Comparison of ENCODE assay signal across 9 cellular contexts in the genomic region with DNA sequence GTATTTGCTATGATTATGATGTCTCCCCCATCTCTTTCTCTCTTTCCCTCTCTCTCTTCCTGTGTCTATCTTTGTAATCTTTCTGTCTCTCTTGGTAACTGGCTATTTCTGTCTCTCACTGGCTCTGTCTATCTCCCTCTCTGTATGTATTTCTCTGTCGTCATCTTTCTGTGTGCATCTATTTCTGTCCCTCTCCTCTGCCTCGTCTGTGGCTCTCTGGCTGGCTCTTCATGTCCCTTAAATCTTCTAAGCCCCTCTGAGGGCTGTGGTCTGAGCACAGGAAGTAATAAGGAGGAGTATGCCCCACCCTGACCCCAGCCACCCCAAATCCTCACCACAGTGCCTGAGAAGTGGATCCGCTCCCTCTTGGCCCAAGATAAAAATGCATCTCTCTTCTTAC.
A peak's percentile ranks its signal among the peaks of the same experiment; 100 is the strongest.
DNase-seq lines count a peak whose midpoint lies in the region; ATAC-seq and TF ChIP-seq lines count a peak whose summit lies in the region.
"Had no signal": no experiment of that assay in that cellular context is flagged by ENCODE, and none has a peak within 500 bp of the region (broad histone marks: within the 10 kb centered on the region; RNA-seq: fewer than 3 reads in every experiment).

No MANE protein-coding gene starts in this region.

- no peak for DNase-seq in T-helper 2 cell treated with Interferon-gamma antibody and Interleukin-4, amounts not matched to agents 5 μg/mL and 100 μg/mL, for 36 hours (ENCODE audit: low spot score)
- no peak for DNase-seq in T-helper 2 cell
- peak; percentile 7 for DNase-seq in OCI-LY7 (ENCODE audit: low spot score)
- no peak for DNase-seq in left ventricle myocardium superior
- DNase-seq in stimulated activated naive CD8-positive, alpha-beta T cell treated with anti-CD3 and anti-CD28 coated beads, Interleukin-15, amount 100 ng/mL, for 72 hours: no peak
- no peak for DNase-seq in stimulated activated CD4-positive, alpha-beta T cell treated with anti-CD3 and anti-CD28 coated beads, Interleukin-1b, Interleukin-23, amount 100 ng/mL, for 48 hours
- no peak for DNase-seq in cerebellar cortex (ENCODE audit: low spot score)
- DNase-seq: adrenal gland had no signal

- CTCF ChIA-PET in OCI-LY7 (lab: Charles Lee; ENCODE audit: unreplicated experiment): no interaction called here

- BruUV-seq in OCI-LY7 (replicated peaks; lab: Mats Ljungman, UMichigan): no TSS peak

- no peaks in the 10 kb centered on the region for H3K9me3 ChIP-seq in OCI-LY7 (ENCODE audit: low read length)
- H3K9me3 ChIP-seq: adrenal gland had no signal

- no peaks in the 10 kb centered on the region for H3K36me3 Mint-ChIP-seq in T-helper 2 cell treated with Interferon-gamma antibody and Interleukin-4, amounts not matched to agents 5 μg/mL and 100 μg/mL, for 36 hours (ENCODE audit: low read depth)

- H3K9me3 Mint-ChIP-seq in T-helper 2 cell treated with Interferon-gamma antibody and Interleukin-4, amounts not matched to agents 5 μg/mL and 100 μg/mL, for 36 hours: no peaks in the 10 kb centered on the region
- no peaks in the 10 kb centered on the region for H3K9me3 Mint-ChIP-seq in stimulated activated naive CD8-positive, alpha-beta T cell treated with anti-CD3 and anti-CD28 coated beads, Interleukin-15, amount 100 ng/mL, for 72 hours

- no peaks in the 10 kb centered on the region for H4K20me1 ChIP-seq in OCI-LY7 (ENCODE audit: insufficient read depth, low read length)

- H3K27me3 Mint-ChIP-seq in T-helper 2 cell treated with Interferon-gamma antibody and Interleukin-4, amounts not matched to agents 5 μg/mL and 100 μg/mL, for 36 hours (ENCODE audit: low read depth): peaks cover 9% of the 10 kb centered on the region
- H3K27me3 Mint-ChIP-seq in stimulated activated naive CD8-positive, alpha-beta T cell treated with anti-CD3 and anti-CD28 coated beads, Interleukin-15, amount 100 ng/mL, for 72 hours: no peaks in the 10 kb centered on the region

- ATAC-seq in left ventricle myocardium superior (peak; percentile 89), GM18511 (IDR thresholded peaks at IDR 0.05; ENCODE audit: unreplicated experiment) (no peak)
- ATAC-seq in stimulated activated naive CD8-positive, alpha-beta T cell treated with anti-CD3 and anti-CD28 coated beads, Interleukin-15, amount 100 ng/mL, for 72 hours: peak; percentile 56

- H3K4me2 ChIP-seq in OCI-LY7 (ENCODE audit: low read length): peak overlapping the region; percentile 64

- peak overlapping the region; percentile 40 for H3K27ac ChIP-seq in OCI-LY7 (ENCODE audit: low read depth, low read length, poor library complexity, severe bottlenecking)
- H3K27ac ChIP-seq: adrenal gland had no signal

- peaks cover 18% of the 10 kb centered on the region for H3K4me1 ChIP-seq in OCI-LY7 (ENCODE audit: insufficient read depth, low read length, poor library complexity, severe bottlenecking)
- H3K4me1 ChIP-seq: adrenal gland had no signal

- no peak for TF ChIP-seq CTCF in OCI-LY7 (conservative IDR thresholded peaks at IDR 0.05; ENCODE audit: low read length)

- H2AFZ ChIP-seq in OCI-LY7 (ENCODE audit: low read length): peak overlapping the region; percentile 41; the same call in 1 of the 2 replicates

- no peak overlapping the region for H3K4me3 ChIP-seq in OCI-LY7 (ENCODE audit: low read depth, low read length, poor library complexity, severe bottlenecking)
- H3K4me3 ChIP-seq: adrenal gland had no signal

- intact Hi-C loops in OCI-LY7 (cut with micrococcal nuclease; ENCODE audit: unreplicated experiment): no loop called here
- intact Hi-C loops in left ventricle myocardium superior (cut with micrococcal nuclease): no loop called here

- POLR2A ChIA-PET in OCI-LY7 (lab: Charles Lee): no interaction called here

- H3K27ac Mint-ChIP-seq in T-helper 2 cell treated with Interferon-gamma antibody and Interleukin-4, amounts not matched to agents 5 μg/mL and 100 μg/mL, for 36 hours: peak overlapping the region; percentile 24
- H3K27ac Mint-ChIP-seq in stimulated activated naive CD8-positive, alpha-beta T cell treated with anti-CD3 and anti-CD28 coated beads, Interleukin-15, amount 100 ng/mL, for 72 hours: peak overlapping the region; percentile 13 to 82

- peaks cover 10% of the 10 kb centered on the region for H3K4me1 Mint-ChIP-seq in T-helper 2 cell treated with Interferon-gamma antibody and Interleukin-4, amounts not matched to agents 5 μg/mL and 100 μg/mL, for 36 hours (ENCODE audit: low read depth)
- H3K4me1 Mint-ChIP-seq in stimulated activated naive CD8-positive, alpha-beta T cell treated with anti-CD3 and anti-CD28 coated beads, Interleukin-15, amount 100 ng/mL, for 72 hours: peaks cover 15% of the 10 kb centered on the region

- no peaks in the 10 kb centered on the region for H3K9me2 ChIP-seq in OCI-LY7 (ENCODE audit: insufficient read depth, low read length)

- no peaks in the 10 kb centered on the region for H3K36me3 ChIP-seq in OCI-LY7 (ENCODE audit: insufficient read depth, low read length)
- H3K36me3 ChIP-seq: adrenal gland had no signal

- no peaks in the 10 kb centered on the region for H3K79me2 ChIP-seq in OCI-LY7 (ENCODE audit: insufficient read depth, low read depth, low read length)

- H3K4me3 Mint-ChIP-seq in T-helper 2 cell treated with Interferon-gamma antibody and Interleukin-4, amounts not matched to agents 5 μg/mL and 100 μg/mL, for 36 hours: peak overlapping the region; percentile 8
- H3K4me3 Mint-ChIP-seq in stimulated activated naive CD8-positive, alpha-beta T cell treated with anti-CD3 and anti-CD28 coated beads, Interleukin-15, amount 100 ng/mL, for 72 hours: peak overlapping the region in 1 of 2 donors; percentile 26
